Comparison of ENCODE assay signal across 1 cellular context in genomic region chr3:14650193-14650592, GRCh38.
TF ChIP-seq lines count a peak whose summit lies in the region.

No MANE protein-coding gene starts in this region.

TF ChIP-seq in K562, 482 proteins besides CTCF, POLR2A, EP300 and RAD21:
- TF ChIP-seq MAFF (IDR thresholded peaks at IDR 0.05; ENCODE audit: low read length), result peak; percentile 76
- TF ChIP-seq ZNF316 (IDR thresholded peaks at IDR 0.05), result peak; percentile 88
- peak; percentile 83 for TF ChIP-seq C11orf30 (IDR thresholded peaks at IDR 0.05; ENCODE audit: low read depth)
- TF ChIP-seq MAFK (IDR thresholded peaks at IDR 0.05; ENCODE audit: low read length), result peak; percentile 76
- no peak for TF ChIP-seq CHD7 (IDR thresholded peaks at IDR 0.05; ENCODE audit: low read depth, low read length)
- peak; percentile 69 for TF ChIP-seq MAFG (tag; conservative IDR thresholded peaks at IDR 0.05)
- TF ChIP-seq CTCFL (IDR thresholded peaks at IDR 0.05; ENCODE audit: borderline replicate concordance, insufficient read depth, low read depth, low read length, poor library complexity, severe bottlenecking), result no peak
TF ChIP-seq in K562: peak in this region for 5.
